In the genomic region with DNA sequence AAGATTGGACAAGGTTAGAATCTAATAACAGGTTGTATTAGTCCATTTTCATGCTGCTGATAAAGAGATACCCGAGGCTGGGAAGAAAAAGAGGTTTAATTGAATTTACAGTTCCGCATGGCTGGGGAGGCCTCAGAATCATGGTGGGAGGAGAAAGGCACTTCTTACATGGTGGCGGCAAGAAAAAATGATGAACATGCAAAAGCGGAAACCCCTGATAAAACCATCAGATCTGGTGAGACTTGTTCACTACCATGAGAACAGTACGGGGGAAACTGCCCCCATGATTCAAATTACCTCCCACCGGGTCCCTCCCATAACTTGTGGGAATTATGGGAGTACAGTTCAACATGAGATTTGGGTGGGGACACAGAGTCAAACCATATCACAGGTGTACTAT, we compare ENCODE assay signal across 34 cellular contexts.
"Had no signal": no experiment of that assay in that cellular context is flagged by ENCODE, and none has a peak within 500 bp of the region (broad histone marks: within the 10 kb centered on the region; RNA-seq: fewer than 3 reads in every experiment).

No MANE protein-coding gene starts in this region.

- H3K27me3 ChIP-seq: MG63 had no signal

- H3K27ac ChIP-seq: KMS-11 had no signal

- H3K4me3 ChIP-seq: MG63 had no signal

- DNase-seq: Karpas-422, Kasumi-1, MG63, MM.1S, MV-4-11, NCI-H1048, NCI-H1092, NCI-H1092 treated with DMSO at 0.1 percent for 48 hours, NCI-H1105, NCI-H1105 treated with DMSO at 0.1 percent for 48 hours, NCI-H1417 treated with DMSO at 0.1 percent for 48 hours, NCI-H1436, NCI-H1436 treated with DMSO at 0.1 percent for 48 hours, NCI-H146, NCI-H1694, NCI-H1694 treated with DMSO at 0.1 percent for 48 hours, NCI-H187, NCI-H187 treated with DMSO at 0.1 percent for 48 hours, NCI-H1930, NCI-H2029, NCI-H2029 treated with DMSO at 0.1 percent for 48 hours, NCI-H2081, NCI-H2081 treated with DMSO at 0.1 percent for 48 hours, NCI-H2107, NCI-H2171, NCI-H2171 treated with DMSO at 0.1 percent for 48 hours, NCI-H2227 treated with DMSO at 0.1 percent for 48 hours, NCI-H226, NCI-H345, NCI-H446, NCI-H446 treated with DMSO at 0.1 percent for 48 hours, NCI-H510A, NCI-H510A treated with DMSO at 0.1 percent for 48 hours had no signal

- H3K36me3 ChIP-seq: MG63 had no signal

- H3K9ac ChIP-seq: KMS-11 had no signal

- H3K9me3 ChIP-seq: MG63 had no signal

- H3K4me2 ChIP-seq: KMS-11 had no signal
